ENCODE assay signal across 9 cellular contexts in the genomic region with DNA sequence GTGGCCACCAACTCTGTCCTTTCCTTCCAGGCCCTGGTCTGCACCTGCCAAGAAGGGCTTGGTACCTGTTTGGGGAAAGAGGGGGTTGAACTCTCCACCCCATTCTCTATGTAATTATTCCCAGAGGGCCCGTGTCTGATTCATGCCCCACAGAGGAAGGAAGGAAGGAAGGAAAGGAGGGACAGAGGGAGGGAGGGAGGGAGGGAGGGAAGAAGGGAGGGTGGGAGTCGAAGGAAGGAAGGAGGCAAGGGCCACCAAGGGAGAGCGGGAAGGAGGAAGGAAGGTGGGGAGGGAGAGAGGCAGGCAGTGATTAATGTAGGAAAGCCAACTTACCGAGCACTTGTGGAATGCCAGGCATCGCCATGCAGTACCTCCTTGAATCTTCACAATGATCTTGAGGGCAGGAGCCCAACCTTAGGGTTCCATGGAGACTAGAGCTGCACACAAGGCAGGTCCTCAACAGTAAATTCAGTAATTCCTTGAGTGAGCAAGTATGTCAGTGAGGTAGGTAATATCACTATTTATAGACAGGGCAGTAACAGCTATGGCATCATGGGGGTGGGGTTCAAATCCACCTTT.
DNase-seq lines count a peak whose midpoint lies in the region; ATAC-seq, FAIRE-seq and TF ChIP-seq lines count a peak whose summit lies in the region.
"Had no signal": no experiment of that assay in that cellular context is flagged by ENCODE, and none has a peak within 500 bp of the region (broad histone marks: within the 10 kb centered on the region; RNA-seq: fewer than 3 reads in every experiment).

No MANE protein-coding gene starts in this region.

- H3F3A ChIP-seq in SK-N-SH (replicated peaks; ENCODE audit: insufficient read depth): peaks cover 8% of the 10 kb centered on the region

- peak overlapping the region; percentile 75 for H3K4me2 ChIP-seq in SK-N-SH

- no peak for TF ChIP-seq RAD21 in SK-N-SH (IDR thresholded peaks at IDR 0.05; ENCODE audit: low read length)

- no peaks in the 10 kb centered on the region for H3K9me2 ChIP-seq in SK-N-SH

- H3K36me3 ChIP-seq in SK-N-SH (replicated peaks in 1 of 2; ENCODE audit: control insufficient read depth in 1 of 2, insufficient read depth in 2 of 2, low read length in 1 of 2): no peaks in the 10 kb centered on the region

- POLR2A ChIA-PET in SK-N-SH (lab: Yijun Ruan, JAX): no interaction called here

- peak overlapping the region; percentile 80; the same call in 1 of the 2 replicates for H2AFZ ChIP-seq in SK-N-SH (ENCODE audit: low read depth)

- 20% methylated on average over 5 of the region's 5 CpGs for WGBS in SK-N-SH (ENCODE audit: low lambda C conversion rate)

- TF ChIP-seq CTCF in SK-N-SH (IDR thresholded peaks at IDR 0.05): no peak
- no peak for TF ChIP-seq CTCF in D721Med (IDR thresholded peaks at IDR 0.05; ENCODE audit: insufficient read depth, missing control alignments)

- H3K4me1 ChIP-seq in SK-N-SH (ENCODE audit: control insufficient read depth in 1 of 2, insufficient read depth in 2 of 2, low read depth in 1 of 2, low read length in 1 of 2): peaks cover 19 to 43% of the 10 kb centered on the region in 2 experiments; a peak in 3 of 4 replicates

- peak; percentile 37 for ATAC-seq in left ventricle myocardium superior
- ATAC-seq in HG03025 (IDR thresholded peaks at IDR 0.05; ENCODE audit: low FRiP score, unreplicated experiment): no peak
- no peak for ATAC-seq in GM21360 (IDR thresholded peaks at IDR 0.05; ENCODE audit: unreplicated experiment)

- peak overlapping the region; percentile 84 to 87 for H3K27ac ChIP-seq in SK-N-SH (ENCODE audit: low read depth in 2 of 2, low read length in 1 of 2)

- peak overlapping the region; percentile 42; the same call in 1 of the 2 replicates for H3K9ac ChIP-seq in SK-N-SH

- no peak for FAIRE-seq in D721Med (lab: Jason Lieb, UNC)

- H3K27me3 ChIP-seq in SK-N-SH (ENCODE audit: insufficient read depth): no peaks in the 10 kb centered on the region

- H3K79me2 ChIP-seq in SK-N-SH (ENCODE audit: insufficient read depth): no peaks in the 10 kb centered on the region

- no peaks in the 10 kb centered on the region for H3K9me3 ChIP-seq in SK-N-SH

- no peaks in the 10 kb centered on the region for H4K20me1 ChIP-seq in SK-N-SH (ENCODE audit: insufficient read depth)

- 0 out of 4 replicates have a peak overlapping the region, but pooled peaks of 1 of the 2 experiments have one; percentile 4 for H3K4me3 ChIP-seq in SK-N-SH (ENCODE audit: low read depth in 2 of 2, low read length in 1 of 2)

- peak; percentile 58 for DNase-seq in Daoy (ENCODE audit: low read depth)
- no peak for DNase-seq in SK-N-SH
- no peak for DNase-seq in left ventricle myocardium superior
- peak; percentile 60 for DNase-seq in renal cortical epithelial cell (ENCODE audit: low read depth)
- DNase-seq in ecto neural progenitor cell (ENCODE audit: low spot score): no peak
- no peak for DNase-seq in D721Med (ENCODE audit: insufficient read length, low spot score)
- DNase-seq: stimulated activated CD4-positive, alpha-beta T cell treated with anti-CD3 and anti-CD28 coated beads, Interleukin-4, amount 100 ng/mL, for 24 hours had no signal

- CTCF ChIA-PET in SK-N-SH (lab: Yijun Ruan, JAX): interaction anchor here (0.7 to 3.8 kb wide), 5 partner anchors 11 to 135 kb away, joined by 3 to 19 read pairs (median 10); partner anchors contain the start of gene FGF18

- TF ChIP-seq EP300 in SK-N-SH (IDR thresholded peaks at IDR 0.05; ENCODE audit: borderline replicate concordance in 1 of 2, low read depth in 1 of 2, low read length in 1 of 2): 0 out of 4 replicates have a peak, but pooled peaks of 1 of the 2 experiments have one; percentile 1

- intact Hi-C loops in left ventricle myocardium superior (cut with micrococcal nuclease): no loop called here

TF ChIP-seq in SK-N-SH, 30 proteins besides CTCF, POLR2A, EP300 and RAD21:
- TF ChIP-seq YY1 (IDR thresholded peaks at IDR 0.05; ENCODE audit: low read depth): no peak
- no peak for TF ChIP-seq GATA2 (CRISPR knock-in tag; IDR thresholded peaks at IDR 0.05)
- peak; percentile 52 for TF ChIP-seq TCF12 (IDR thresholded peaks at IDR 0.05)
- peak; percentile 80 for TF ChIP-seq PBX3 (IDR thresholded peaks at IDR 0.05)

Comparison
In these comparisons a context has a peak if more than half of its experiments do, and no peak if none do; other contexts are left out.
1. DNase-seq: peak in Daoy (single experiment) and renal cortical epithelial cell (single experiment); none in SK-N-SH (single experiment), left ventricle myocardium superior (single experiment), ecto neural progenitor cell (single experiment) and D721Med (single experiment).